ENCODE assay signal across 14 cellular contexts in genomic region chr17:2420131-2420530, GRCh38. TPM values are rescaled to one million over a fixed set of nuclear protein-coding genes. Genes with fewer than 3 reads are reported as not detected.
A peak's percentile ranks its signal among the peaks of the same experiment; 100 is the strongest.
DNase-seq lines count a peak whose midpoint lies in the region; ATAC-seq and TF ChIP-seq lines count a peak whose summit lies in the region.
"Had no signal": no experiment of that assay in that cellular context is flagged by ENCODE, and none has a peak within 500 bp of the region (broad histone marks: within the 10 kb centered on the region; RNA-seq: fewer than 3 reads in every experiment).

No MANE protein-coding gene starts in this region.

- H4K91ac ChIP-seq in IMR-90 (ENCODE audit: insufficient read depth, low read depth, low read length), result 0 out of 2 replicates have a peak overlapping the region, but pooled peaks have one; percentile 4

- no peaks in the 10 kb centered on the region for H4K20me1 ChIP-seq in IMR-90 (ENCODE audit: insufficient read depth, low read length)

- no peak overlapping the region for H3K27ac ChIP-seq in IMR-90 (ENCODE audit: insufficient read depth, low read length)
- peak overlapping the region; percentile 26 for H3K27ac ChIP-seq in caudate nucleus (ENCODE audit: low read depth, low read length)

- POLR2A ChIA-PET in Caco-2 (lab: Charles Lee) (no interaction called here), IMR-90 (lab: Charles Lee; ENCODE audit: unreplicated experiment) (no interaction called here)

- H2AK9ac ChIP-seq in IMR-90 (replicated peaks; ENCODE audit: low read depth, low read length, poor library complexity), result no peak overlapping the region

- no peak overlapping the region; the same call in 1 of the 2 replicates for H2AK5ac ChIP-seq in IMR-90 (ENCODE audit: low read depth, low read length)

- H3K4me1 ChIP-seq in Caco-2 (no peaks in the 10 kb centered on the region), IMR-90 (ENCODE audit: control insufficient read depth, insufficient read depth, low read length) (peaks cover 22% of the 10 kb centered on the region)

- no peak overlapping the region for H3K56ac ChIP-seq in IMR-90 (ENCODE audit: extremely low read depth, insufficient read depth, low read length)

- H4K8ac ChIP-seq in IMR-90 (ENCODE audit: low read depth in 2 of 2, low read length in 2 of 2), result no peak overlapping the region

- no peak overlapping the region; the same call in 1 of the 2 replicates for H3K18ac ChIP-seq in IMR-90 (ENCODE audit: low read depth, low read length)

- WGBS in IMR-90 (ENCODE audit: extremely low coverage in 2 of 2, insufficient read length in 1 of 2), 2 experiments, result 66% methylated on average over 10 of the region's 13 CpGs; no CpG with 5 or more reads in 1 of the 2 experiments

- no peak overlapping the region for H3K27ac Mint-ChIP-seq in Caco-2 (ENCODE audit: unreplicated experiment)
- H3K27ac Mint-ChIP-seq: CD8-positive, alpha-beta T cell had no signal

- no peaks in the 10 kb centered on the region for H3K9me3 Mint-ChIP-seq in Caco-2 (ENCODE audit: unreplicated experiment)
- H3K9me3 Mint-ChIP-seq: CD8-positive, alpha-beta T cell; IgD-negative memory B cell had no signal

- no peaks in the 10 kb centered on the region for H3K4me1 Mint-ChIP-seq in Caco-2 (ENCODE audit: low read depth, unreplicated experiment)

- H3K27me3 Mint-ChIP-seq in Caco-2 (ENCODE audit: insufficient read depth, unreplicated experiment), result no peaks in the 10 kb centered on the region
- H3K27me3 Mint-ChIP-seq: IgD-negative memory B cell had no signal

- no peak overlapping the region for H2BK120ac ChIP-seq in IMR-90 (ENCODE audit: low read depth, low read length)

- peaks cover 3% of the 10 kb centered on the region; the same call in 1 of the 2 replicates for H3K9me1 ChIP-seq in IMR-90 (ENCODE audit: insufficient read depth, low read length)

- H3K4me3 ChIP-seq in Caco-2 (ENCODE audit: low read depth, low read length) (no peak overlapping the region), IMR-90 (ENCODE audit: insufficient read depth, low read depth, low read length) (no peak overlapping the region)

- H2BK5ac ChIP-seq in IMR-90 (ENCODE audit: low read depth, low read length, poor library complexity, severe bottlenecking), result no peak overlapping the region

- dilution Hi-C loops in IMR-90 (cut with HindIII; ENCODE audit: low sequenced_read_pairs, unreplicated experiment), result no loop called here

- ATAC-seq in IMR-90 (ENCODE audit: low read depth) (no peak), GM19463 (IDR thresholded peaks at IDR 0.05; ENCODE audit: unreplicated experiment) (no peak), SK-N-SH treated with all-trans-retinoic acid at 6 μM for 48 hours (no peak)
- ATAC-seq: CD8-positive, alpha-beta T cell had no signal

- DNase-seq in Caco-2, result no peak
- no peak for DNase-seq in IMR-90
- DNase-seq in caudate nucleus (lab: John Stamatoyannopoulos, UW), result no peak
- peak; percentile 31 for DNase-seq in posterior vena cava (ENCODE audit: low spot score)
- no peak for DNase-seq in NCI-H82 treated with DMSO at 0.1 percent for 48 hours (lab: John Stamatoyannopoulos, UW; ENCODE audit: unreplicated experiment)
- DNase-seq: CD8-positive, alpha-beta T cell; DMS 273 treated with DMSO at 0.1 percent for 48 hours; NCI-H1436 treated with DMSO at 0.1 percent for 48 hours; NCI-H2081 treated with DMSO at 0.1 percent for 48 hours; NCI-H2227 treated with DMSO at 0.1 percent for 48 hours; NCI-H524 treated with DMSO at 0.1 percent for 48 hours had no signal

- CTCF ChIA-PET in Caco-2 (lab: Charles Lee) (no interaction called here), IMR-90 (lab: Yijun Ruan, JAX) (no interaction called here)

- BruUV-seq in Caco-2 (replicated peaks; lab: Mats Ljungman, UMichigan) (TSS peak; percentile 30), IMR-90 (replicated peaks; lab: Mats Ljungman, UMichigan) (TSS peak; percentile 39)

- H4K5ac ChIP-seq in IMR-90 (ENCODE audit: low read depth, low read length), result no peak overlapping the region

- no peak overlapping the region for H3K4me3 Mint-ChIP-seq in Caco-2 (ENCODE audit: unreplicated experiment)
- H3K4me3 Mint-ChIP-seq: CD8-positive, alpha-beta T cell had no signal

- intact Hi-C loops in Caco-2 (cut with micrococcal nuclease; ENCODE audit: unreplicated experiment), result no loop called here
- intact Hi-C loops in IMR-90 (cut with micrococcal nuclease), result loop anchor here (5.0 kb wide), 1 partner anchor 262 kb away; no protein-coding TSS in a partner anchor
- intact Hi-C loops in posterior vena cava (cut with DNase I), result no loop called here

- H3K36me3 ChIP-seq in Caco-2 (ENCODE audit: control insufficient read depth, insufficient read depth, low read length), result peaks cover 1% of the 10 kb centered on the region; the same call in 1 of the 2 replicates
- peaks cover 5% of the 10 kb centered on the region; the same call in 1 of the 2 replicates for H3K36me3 ChIP-seq in IMR-90 (ENCODE audit: control insufficient read depth, insufficient read depth, low read length)

- no peak overlapping the region for H3K4ac ChIP-seq in IMR-90 (ENCODE audit: low read depth, low read length)

- peaks cover 7 to 33% of the 10 kb centered on the region in 2 experiments; a peak in 3 of 4 replicates for H3K79me1 ChIP-seq in IMR-90 (ENCODE audit: low read depth in 1 of 2, low read length in 2 of 2)

- H3K36me3 Mint-ChIP-seq in Caco-2 (ENCODE audit: insufficient read depth, unreplicated experiment), result peaks cover 74% of the 10 kb centered on the region

- no peak for TF ChIP-seq CTCF in Caco-2 (IDR thresholded peaks at IDR 0.05; ENCODE audit: insufficient read depth in 1 of 2, low read depth in 1 of 2, low read length in 1 of 2, severe bottlenecking in 1 of 2, unreplicated experiment in 1 of 2)
- no peak for TF ChIP-seq CTCF in IMR-90 (conservative IDR thresholded peaks at IDR 0.05; ENCODE audit: low read depth, low read length)

- H2AFZ ChIP-seq in IMR-90 (replicated peaks; ENCODE audit: low read length, poor library complexity), result no peak overlapping the region

- H2BK20ac ChIP-seq in IMR-90 (ENCODE audit: low read depth, low read length), result no peak overlapping the region; the same call in 1 of the 2 replicates

- 0 out of 3 replicates have a peak overlapping the region, but pooled peaks have one; percentile 68 for H2BK15ac ChIP-seq in IMR-90 (ENCODE audit: low read depth, low read length)

- in situ Hi-C loops in IMR-90 (cut with MboI; ENCODE audit: low sequenced_read_pairs), result loop anchor here (10.0 kb wide), 1 partner anchor 255 kb away; no protein-coding TSS in a partner anchor

- no peak for TF ChIP-seq POLR2A in IMR-90 (IDR thresholded peaks at IDR 0.05; ENCODE audit: low read depth, low read length)

- no peak overlapping the region for H3K9ac ChIP-seq in IMR-90 (ENCODE audit: low read depth, low read length)

- H3K14ac ChIP-seq in IMR-90 (replicated peaks; ENCODE audit: low read depth, low read length), result no peak overlapping the region; the same call in 1 of the 2 replicates

- no peak overlapping the region for H3K4me2 ChIP-seq in IMR-90 (ENCODE audit: low read depth, low read length)

- H3K9me3 ChIP-seq in Caco-2 (no peaks in the 10 kb centered on the region), IMR-90 (ENCODE audit: control insufficient read depth, insufficient read depth, low read length) (no peaks in the 10 kb centered on the region)

- TF ChIP-seq RAD21 in IMR-90 (IDR thresholded peaks at IDR 0.05; ENCODE audit: low read length), result no peak

- no peak overlapping the region for H3K23ac ChIP-seq in IMR-90 (ENCODE audit: low read depth, low read length)

- H3K27me3 ChIP-seq in Caco-2 (replicated peaks; ENCODE audit: control insufficient read depth, insufficient read depth, low read length), result no peaks in the 10 kb centered on the region
- H3K27me3 ChIP-seq in IMR-90 (ENCODE audit: control insufficient read depth, insufficient read depth, low read length), result no peaks in the 10 kb centered on the region

TF ChIP-seq in IMR-90, 13 proteins besides CTCF, POLR2A, EP300 and RAD21 (continues in another document):
- TF ChIP-seq BHLHE40 (IDR thresholded peaks at IDR 0.05; ENCODE audit: low read depth, low read length) (no peak), RCOR1 (IDR thresholded peaks at IDR 0.05; ENCODE audit: insufficient replicate concordance, low read length) (no peak), CEBPB (IDR thresholded peaks at IDR 0.05; ENCODE audit: low read depth, low read length) (no peak), CHD1 (IDR thresholded peaks at IDR 0.05; ENCODE audit: low read depth, low read length) (no peak), NFE2L2 (IDR thresholded peaks at IDR 0.05; ENCODE audit: low read depth, low read length) (no peak), FOS (IDR thresholded peaks at IDR 0.05; ENCODE audit: low read depth, low read length) (no peak)
- TF ChIP-seq, protein P1, sequence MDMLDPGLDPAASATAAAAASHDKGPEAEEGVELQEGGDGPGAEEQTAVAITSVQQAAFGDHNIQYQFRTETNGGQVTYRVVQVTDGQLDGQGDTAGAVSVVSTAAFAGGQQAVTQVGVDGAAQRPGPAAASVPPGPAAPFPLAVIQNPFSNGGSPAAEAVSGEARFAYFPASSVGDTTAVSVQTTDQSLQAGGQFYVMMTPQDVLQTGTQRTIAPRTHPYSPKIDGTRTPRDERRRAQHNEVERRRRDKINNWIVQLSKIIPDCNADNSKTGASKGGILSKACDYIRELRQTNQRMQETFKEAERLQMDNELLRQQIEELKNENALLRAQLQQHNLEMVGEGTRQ (IDR thresholded peaks at IDR 0.05; ENCODE audit: low read depth, low read length), result no peak

TF ChIP-seq in SK-N-SH treated with all-trans-retinoic acid at 6 μM for 48 hours, 23 proteins besides CTCF, POLR2A, EP300 and RAD21:
- no peak for TF ChIP-seq TOX (CRISPR knock-in tag; IDR thresholded peaks at IDR 0.05; ENCODE audit: borderline replicate concordance)

RNA-seq across cellular contexts. Expression of gene MNT, which starts 19.3 kb away (rescaled TPM):
- total RNA-seq in Caco-2 (2022) (24.4 and 25.8 TPM in 2 replicates), IMR-90 (2012; rRNA removed) (1.4 and 1.9 TPM in 2 replicates), posterior vena cava (10 to 100 TPM; 26.0 to 27.2 TPM)
- polyA plus RNA-seq in IMR-90 (2012; rRNA removed), result 8.3 and 9.4 TPM in 2 replicates
- polyA plus RNA-seq in IMR-90 (2012; cell fraction: cytosol; rRNA removed), result 7.6 and 9.5 TPM in 2 replicates
- 48.6 and 60.0 TPM in 2 replicates for polyA plus RNA-seq in IMR-90 (2012; cell fraction: nucleus; rRNA removed; ENCODE audit: low replicate concordance)
